1 cellular context compared by ENCODE assay signal in genomic region chr7:1466524-1467271, GRCh38.
TF ChIP-seq lines count a peak whose summit lies in the region.

No MANE protein-coding gene starts in this region.

TF ChIP-seq in HEK293, 187 proteins besides CTCF, POLR2A, EP300 and RAD21 (continued from another document):
- TF ChIP-seq PATZ1 (tag by site-specific recombination; IDR thresholded peaks at IDR 0.05): 0 out of 2 replicates have a peak, but pooled peaks have one; percentile 25
- no peak for TF ChIP-seq ZNF658 (tag by site-specific recombination; IDR thresholded peaks at IDR 0.05)
- peak; percentile 44; the same call in 1 of the 2 replicates for TF ChIP-seq GLIS2 (tag by site-specific recombination; IDR thresholded peaks at IDR 0.05)
- peak; percentile 38 for TF ChIP-seq SP2 (tag by site-specific recombination; IDR thresholded peaks at IDR 0.05)
- no peak for TF ChIP-seq ZNF133 (tag by site-specific recombination; IDR thresholded peaks at IDR 0.05)
- peak; percentile 36; the same call in 1 of the 2 replicates for TF ChIP-seq SP3 (tag by site-specific recombination; IDR thresholded peaks at IDR 0.05)
- TF ChIP-seq ZNF600 (tag by site-specific recombination; IDR thresholded peaks at IDR 0.05): peak; percentile 71
- TF ChIP-seq INSM2 (tag by site-specific recombination; IDR thresholded peaks at IDR 0.05): no peak
- TF ChIP-seq ZNF37A (tag by site-specific recombination; IDR thresholded peaks at IDR 0.05): no peak
- TF ChIP-seq ZNF571 (tag by site-specific recombination; IDR thresholded peaks at IDR 0.05): no peak
- no peak for TF ChIP-seq ZNF221 (tag by site-specific recombination; IDR thresholded peaks at IDR 0.05; ENCODE audit: borderline replicate concordance)
